Comparison of ENCODE assay signal across 8 cellular contexts in the genomic region with DNA sequence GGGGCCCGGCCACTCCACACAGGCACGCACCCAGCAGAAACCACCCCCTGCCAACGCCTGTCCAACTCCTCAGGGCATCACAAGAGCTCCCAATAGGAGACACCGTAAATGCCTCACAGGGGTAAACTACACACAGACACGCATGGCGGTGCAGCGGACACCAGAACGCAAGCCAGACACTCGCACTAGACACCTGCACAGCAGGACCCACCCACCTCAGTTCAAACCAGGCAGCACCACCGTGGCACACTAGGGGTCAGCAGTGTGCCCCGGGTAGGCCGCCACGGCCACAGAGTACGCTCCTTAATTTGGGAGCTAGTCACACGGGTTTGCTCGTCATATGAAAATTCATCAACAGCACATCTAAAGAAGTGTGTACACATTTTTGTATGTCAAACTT. TPM values are rescaled to one million over a fixed set of nuclear protein-coding genes. Genes with fewer than 3 reads are reported as not detected.
A peak's percentile ranks its signal among the peaks of the same experiment; 100 is the strongest.
DNase-seq lines count a peak whose midpoint lies in the region; ATAC-seq and TF ChIP-seq lines count a peak whose summit lies in the region.

No MANE protein-coding gene starts in this region.

- peaks cover 5 to 36% (median 26%) of the 10 kb centered on the region in 4 donors for H3K4me1 ChIP-seq in liver (ENCODE audit: control insufficient read depth in 4 of 4, insufficient read depth in 4 of 4, low read length in 3 of 4)

- H3K4me3 Mint-ChIP-seq in central memory CD8-positive, alpha-beta T cell = no peak overlapping the region

- peaks cover 7 to 21% (median 16%) of the 10 kb centered on the region in 4 donors for H3K36me3 ChIP-seq in liver (ENCODE audit: control insufficient read depth in 4 of 4, insufficient read depth in 3 of 4, low read depth in 1 of 4, low read length in 3 of 4)

- peak; percentile 79 for TF ChIP-seq CTCF in liver (IDR thresholded peaks at IDR 0.05; ENCODE audit: low read depth, low read length, missing input control)

- no peaks in the 10 kb centered on the region for H3K9me3 Mint-ChIP-seq in central memory CD8-positive, alpha-beta T cell

- H3K27me3 Mint-ChIP-seq in central memory CD8-positive, alpha-beta T cell = no peaks in the 10 kb centered on the region

- H3K9me3 ChIP-seq in liver (ENCODE audit: control insufficient read depth in 4 of 4, low read length in 3 of 4) = no peaks in the 10 kb centered on the region

- no peak overlapping the region for H3K27ac ChIP-seq in liver (ENCODE audit: low read depth in 1 of 2, low read length in 2 of 2)

- H3K4me3 ChIP-seq in liver (ENCODE audit: low read depth in 1 of 3, low read length in 3 of 3) = no peak overlapping the region

- no peak overlapping the region for H3K9ac ChIP-seq in liver (ENCODE audit: low read depth in 1 of 2, low read length in 2 of 2)

- TF ChIP-seq RAD21 in liver (IDR thresholded peaks at IDR 0.05) = peak; percentile 89 to 93

- H3K4me1 Mint-ChIP-seq in central memory CD8-positive, alpha-beta T cell = peaks cover 46% of the 10 kb centered on the region

- H3K27me3 ChIP-seq in liver (ENCODE audit: control insufficient read depth in 4 of 4, insufficient read depth in 4 of 4, low read length in 3 of 4) = no peaks in the 10 kb centered on the region

- H3K27ac Mint-ChIP-seq in central memory CD8-positive, alpha-beta T cell (ENCODE audit: low read depth) = no peak overlapping the region

- DNase-seq in NCI-H1092 treated with DMSO at 0.1 percent for 48 hours (lab: John Stamatoyannopoulos, UW) = peak; percentile 19
- DNase-seq in NCI-H1092 (lab: John Stamatoyannopoulos, UW) = no peak
- DNase-seq in NAMALWA (ENCODE audit: low spot score) = peak; percentile 88
- peak; percentile 68 for DNase-seq in activated CD4-positive, CD25-positive, alpha-beta regulatory T cell treated with anti-CD3 and anti-CD28 coated beads, Interleukin-2, amount 50 U/mL, for 72 hours
- peak; percentile 49 to 52 for DNase-seq in central memory CD8-positive, alpha-beta T cell (ENCODE audit: low spot score in 2 of 2)
- peak; percentile 48 for DNase-seq in stimulated activated CD8-positive, alpha-beta memory T cell treated with anti-CD3 and anti-CD28 coated beads, Interleukin-15, amount 100 ng/mL, for 1 hour (ENCODE audit: low read depth)
- no peak for DNase-seq in DMS114 treated with DMSO at 0.1 percent for 48 hours (lab: John Stamatoyannopoulos, UW; ENCODE audit: unreplicated experiment)

- peak; percentile 41 for ATAC-seq in central memory CD8-positive, alpha-beta T cell (replicated peaks; ENCODE audit: extremely low read depth, poor library complexity, severe bottlenecking)

- WGBS in liver = 28% methylated on average over 16 of the region's 16 CpGs

- peaks cover 21% of the 10 kb centered on the region for H3K36me3 Mint-ChIP-seq in central memory CD8-positive, alpha-beta T cell (ENCODE audit: insufficient read depth)

TF ChIP-seq in liver, 16 proteins besides CTCF, POLR2A, EP300 and RAD21:
- peak; percentile 21 to 82 for TF ChIP-seq RXRA (IDR thresholded peaks at IDR 0.05)
- peak; percentile 11 to 61 for TF ChIP-seq HNF4A (conservative IDR thresholded peaks at IDR 0.05)
- TF ChIP-seq SP1 (IDR thresholded peaks at IDR 0.05) = peak; percentile 40
- TF ChIP-seq, protein P1, sequence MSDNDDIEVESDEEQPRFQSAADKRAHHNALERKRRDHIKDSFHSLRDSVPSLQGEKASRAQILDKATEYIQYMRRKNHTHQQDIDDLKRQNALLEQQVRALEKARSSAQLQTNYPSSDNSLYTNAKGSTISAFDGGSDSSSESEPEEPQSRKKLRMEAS (IDR thresholded peaks at IDR 0.05) = no peak
- no peak for TF ChIP-seq EGR1 (IDR thresholded peaks at IDR 0.05; ENCODE audit: low read depth in 2 of 2)
- TF ChIP-seq ATF3 (IDR thresholded peaks at IDR 0.05) = no peak

RNA-seq across cellular contexts. Expression of gene SLC38A10, which starts 3.4 kb away (rescaled TPM):
- 100 to 1,000 TPM in 1 of 2 donors, 10 to 100 TPM in 1; 34.2 to 117 TPM for total RNA-seq in liver
- 10 to 100 TPM; 29.3 to 75.2 TPM for polyA plus RNA-seq in liver

RNA-seq across cellular contexts. Expression of gene NDUFAF8, which starts 52.5 kb away (rescaled TPM):
- total RNA-seq in liver = 10 to 100 TPM in 1 of 2 donors, 1 to 10 TPM in 1; 8.3 to 11.6 TPM
- 10 to 100 TPM; 19.3 to 67.4 TPM for polyA plus RNA-seq in liver

RNA-seq across cellular contexts. Expression of gene TEPSIN, which starts 52.8 kb away (rescaled TPM):
- 10 to 100 TPM in 1 of 2 donors, 1 to 10 TPM in 1; 10.0 to 22.9 TPM for total RNA-seq in liver
- 10 to 100 TPM in 1 of 2 donors, 1 to 10 TPM in 1; 3.2 to 11.4 TPM for polyA plus RNA-seq in liver

Comparison
In these comparisons a context has a peak if more than half of its experiments do, and no peak if none do; other contexts are left out.
1. DNase-seq: peak in NCI-H1092 treated with DMSO at 0.1 percent for 48 hours (single experiment), NAMALWA (single experiment), activated CD4-positive, CD25-positive, alpha-beta regulatory T cell treated with anti-CD3 and anti-CD28 coated beads, Interleukin-2, amount 50 U/mL, for 72 hours (single experiment), central memory CD8-positive, alpha-beta T cell (2 of 2) and stimulated activated CD8-positive, alpha-beta memory T cell treated with anti-CD3 and anti-CD28 coated beads, Interleukin-15, amount 100 ng/mL, for 1 hour (single experiment); none in NCI-H1092 (single experiment) and DMS114 treated with DMSO at 0.1 percent for 48 hours (single experiment).